2 cellular contexts compared by ENCODE assay signal in genomic region chr7:91892099-91892788, GRCh38.
TF ChIP-seq lines count a peak whose summit lies in the region.

No MANE protein-coding gene starts in this region.

TF ChIP-seq in HCT116, 20 proteins besides CTCF, POLR2A, EP300 and RAD21 (continued from another document):
- TF ChIP-seq SP1 (IDR thresholded peaks at IDR 0.05; ENCODE audit: low read depth) (no peak), ZNF274 (IDR thresholded peaks at IDR 0.05; ENCODE audit: low read depth, low read length) (no peak)

TF ChIP-seq in WTC11, 78 proteins besides CTCF, POLR2A, EP300 and RAD21 (continued from another document):
- TF ChIP-seq HMGXB4 (CRISPR knock-in tag; IDR thresholded peaks at IDR 0.05) = no peak
TF ChIP-seq in WTC11: peak in this region for 0.
